In genomic region chr17:74466785-74467158, GRCh38 we compare ENCODE assay signal across 10 cellular contexts. TPM values are rescaled to one million over a fixed set of nuclear protein-coding genes. Genes with fewer than 3 reads are reported as not detected.
DNase-seq lines count a peak whose midpoint lies in the region; FAIRE-seq and TF ChIP-seq lines count a peak whose summit lies in the region.
"Had no signal": no experiment of that assay in that cellular context is flagged by ENCODE, and none has a peak within 500 bp of the region (broad histone marks: within the 10 kb centered on the region; RNA-seq: fewer than 3 reads in every experiment).

No MANE protein-coding gene starts in this region.

- H4K91ac ChIP-seq in H1 (replicated peaks; ENCODE audit: insufficient read length, low read length), result no peak overlapping the region
- H4K91ac ChIP-seq in neuronal stem cell (ENCODE audit: low read depth, low read length, poor library complexity), result no peak overlapping the region

- peak overlapping the region; percentile 28; the same call in 1 of the 2 replicates for H2AFZ ChIP-seq in H1 (ENCODE audit: low read length)
- no peak overlapping the region for H2AFZ ChIP-seq in neuronal stem cell (ENCODE audit: low read length)

- no peaks in the 10 kb centered on the region for H3K9me3 ChIP-seq in CD4-positive, alpha-beta memory T cell (ENCODE audit: control insufficient read depth in 1 of 2, low read length in 2 of 2)
- H3K9me3 ChIP-seq in H1 (ENCODE audit: insufficient read depth in 2 of 2, low read depth in 1 of 2, low read length in 1 of 2) (no peaks in the 10 kb centered on the region), neuronal stem cell (replicated peaks in 1 of 2; ENCODE audit: control insufficient read depth in 2 of 2, insufficient read depth in 1 of 2, low read depth in 1 of 2, low read length in 2 of 2) (peaks cover 0 to 10% of the 10 kb centered on the region in 2 donors)

- H2BK12ac ChIP-seq in H1 (ENCODE audit: low read depth, low read length) (peak overlapping the region; percentile 27; the same call in 1 of the 2 replicates), neuronal stem cell (ENCODE audit: low read length) (no peak overlapping the region)

- H3K36me3 Mint-ChIP-seq in CD4-positive, alpha-beta memory T cell, result peaks cover 12 to 25% of the 10 kb centered on the region in 2 donors

- H3K4me1 Mint-ChIP-seq in CD4-positive, alpha-beta memory T cell, result peaks cover 32 to 40% (median 36%) of the 10 kb centered on the region in 4 donors

- no peak overlapping the region for H3K14ac ChIP-seq in H1 (ENCODE audit: insufficient read length)
- H3K14ac ChIP-seq in neuronal stem cell (ENCODE audit: low read length), result peak overlapping the region; percentile 76

- CTCF ChIA-PET in CD4-positive, alpha-beta memory T cell (lab: Charles Lee; ENCODE audit: partially characterized antibody), result interaction anchor here (6.4 kb wide), 1 partner anchor 10 kb away, joined by 68 read pairs; no protein-coding TSS in a partner anchor
- CTCF ChIA-PET in H1 (lab: Charles Lee; ENCODE audit: partially characterized antibody), result interaction anchor here (0.8 to 4.1 kb wide), 10 partner anchors 9 to 119 kb away, joined by 3 to 19 read pairs (median 6); no protein-coding TSS in a partner anchor

- no peaks in the 10 kb centered on the region for H3K79me2 ChIP-seq in H1 (ENCODE audit: control insufficient read depth in 1 of 2, insufficient read depth in 2 of 2, low read length in 2 of 2)

- peak overlapping the region; percentile 60 for H3K18ac ChIP-seq in H1 (ENCODE audit: extremely low read depth, low read length)
- H3K18ac ChIP-seq in neuronal stem cell (ENCODE audit: low read length), result peak overlapping the region; percentile 36

- no peak overlapping the region for H3K4me3 Mint-ChIP-seq in CD4-positive, alpha-beta memory T cell

- H3K4me3 ChIP-seq in CD4-positive, alpha-beta memory T cell (ENCODE audit: low read length in 2 of 2), result peak overlapping the region; percentile 59 to 61
- H3K4me3 ChIP-seq in HL-60 (replicated peaks; ENCODE audit: insufficient read depth, low read length) (peak overlapping the region; percentile 59), H1 (ENCODE audit: extremely low read depth in 1 of 4, insufficient read depth in 2 of 4, low read depth in 3 of 4, low read length in 4 of 4) (peak overlapping the region; percentile 27 to 68 (median 51); a peak in 7 of 8 replicates), neuronal stem cell (ENCODE audit: low read length in 2 of 2) (no peak overlapping the region)

- H3K79me1 ChIP-seq in H1 (ENCODE audit: low read depth, low read length) (no peaks in the 10 kb centered on the region), neuronal stem cell (ENCODE audit: low read depth, low read length) (no peaks in the 10 kb centered on the region)

- H3K23me2 ChIP-seq in H1 (ENCODE audit: low read depth, low read length), result peaks cover 26% of the 10 kb centered on the region

- TF ChIP-seq CTCF in HL-60 (IDR thresholded peaks at IDR 0.05; ENCODE audit: insufficient read depth, low read length) (no peak), H1 (IDR thresholded peaks at IDR 0.05; ENCODE audit: control extremely low read depth in 1 of 3, insufficient read depth in 1 of 3, low read depth in 1 of 3, low read length in 3 of 3) (no peak)

- peaks cover 82% of the 10 kb centered on the region for H3K4me1 ChIP-seq in CD4-positive, alpha-beta memory T cell (ENCODE audit: insufficient read depth, low read length)
- H3K4me1 ChIP-seq in H1 (replicated peaks in 1 of 4; ENCODE audit: control insufficient read depth in 3 of 4, insufficient read depth in 4 of 4, low read length in 3 of 4), result peaks cover 0 to 9% (median 2%) of the 10 kb centered on the region in 4 experiments; a peak in 2 of 7 replicates
- peaks cover 0 to 10% of the 10 kb centered on the region in 2 donors for H3K4me1 ChIP-seq in neuronal stem cell (ENCODE audit: control insufficient read depth in 2 of 2, insufficient read depth in 1 of 2, low read depth in 1 of 2, low read length in 2 of 2)

- no peak overlapping the region for H4K8ac ChIP-seq in H1 (ENCODE audit: extremely low read depth, insufficient read depth, low read length)
- no peak overlapping the region for H4K8ac ChIP-seq in neuronal stem cell (ENCODE audit: low read depth, low read length)

- H2BK20ac ChIP-seq in H1 (ENCODE audit: low read length), result no peak overlapping the region

- no peak for TF ChIP-seq RAD21 in H1 (IDR thresholded peaks at IDR 0.05 in 1 of 2, conservative IDR thresholded peaks at IDR 0.05 in 1 of 2; ENCODE audit: low read depth in 2 of 2, low read length in 2 of 2)

- H3K23ac ChIP-seq in H1 (ENCODE audit: insufficient read length) (no peak overlapping the region), neuronal stem cell (ENCODE audit: low read depth, low read length, poor library complexity) (no peak overlapping the region)

- H2AK5ac ChIP-seq in H1 (ENCODE audit: low read depth, low read length) (no peak overlapping the region), neuronal stem cell (ENCODE audit: low read depth, low read length) (no peak overlapping the region)

- H3K56ac ChIP-seq in H1 (replicated peaks; ENCODE audit: insufficient read length, low read depth, low read length), result no peak overlapping the region

- no peaks in the 10 kb centered on the region for H3K36me3 ChIP-seq in CD4-positive, alpha-beta memory T cell (ENCODE audit: insufficient read depth, low read length)
- no peaks in the 10 kb centered on the region for H3K36me3 ChIP-seq in H1 (ENCODE audit: control insufficient read depth in 2 of 4, insufficient read depth in 4 of 4, low read length in 3 of 4)
- H3K36me3 ChIP-seq in neuronal stem cell (replicated peaks in 1 of 2; ENCODE audit: control insufficient read depth in 2 of 2, insufficient read depth in 2 of 2, low read length in 2 of 2), result no peaks in the 10 kb centered on the region

- H3K27me3 Mint-ChIP-seq in CD4-positive, alpha-beta memory T cell, result no peaks in the 10 kb centered on the region

- H3K9me3 Mint-ChIP-seq in CD4-positive, alpha-beta memory T cell, result peaks cover 0 to 4% (median 0%) of the 10 kb centered on the region in 8 donors

- 14% methylated on average over 12 of the region's 15 CpGs; no CpG with 5 or more reads in 1 of the 2 experiments for WGBS in H1 (ENCODE audit: extremely low coverage in 1 of 2, insufficient coverage in 1 of 2, insufficient read length in 1 of 2, insufficient replicate concordance in 2 of 2, low coverage in 1 of 2, low lambda C conversion rate in 2 of 2, missing lambda C conversion rate in 1 of 2), 2 experiments
- no CpG with 5 or more reads among the region's 15 CpGs for WGBS in neuronal stem cell (ENCODE audit: extremely low coverage in 2 of 2, insufficient read length in 2 of 2, insufficient replicate concordance in 1 of 2), 2 donors

- H2BK5ac ChIP-seq in H1 (ENCODE audit: low read depth, low read length), result no peak overlapping the region
- no peak overlapping the region for H2BK5ac ChIP-seq in neuronal stem cell (ENCODE audit: low read length)

- peak overlapping the region; percentile 51 for H3K27ac ChIP-seq in CD4-positive, alpha-beta memory T cell (ENCODE audit: low read depth, low read length)
- peak overlapping the region; percentile 70 for H3K27ac ChIP-seq in HL-60 (replicated peaks)
- H3K27ac ChIP-seq in H1 (ENCODE audit: low read depth, low read length), result no peak overlapping the region
- no peak overlapping the region for H3K27ac ChIP-seq in neuronal stem cell (replicated peaks; ENCODE audit: low read length)

- H3K27ac Mint-ChIP-seq in CD4-positive, alpha-beta memory T cell, result peak overlapping the region in 2 of 7 donors; percentile 78 to 90

- no peak overlapping the region for H3K9ac ChIP-seq in H1 (replicated peaks in 1 of 4; ENCODE audit: extremely low read depth in 1 of 4, low read depth in 3 of 4, low read length in 3 of 4)
- no peak overlapping the region for H3K9ac ChIP-seq in neuronal stem cell (ENCODE audit: low read depth, low read length, poor library complexity)

- H3K4ac ChIP-seq in H1 (replicated peaks; ENCODE audit: insufficient read length, low read depth, low read length), result no peak overlapping the region
- no peak overlapping the region for H3K4ac ChIP-seq in neuronal stem cell (ENCODE audit: low read length)

- DNase-seq in CD4-positive, alpha-beta memory T cell, result peak in 4 of 5 donors; percentile 24 to 54 (median 30)
- DNase-seq in HL-60 (ENCODE audit: low read depth in 1 of 2, low spot score in 1 of 2) (no peak), H1 (ENCODE audit: low read depth in 1 of 2, low spot score in 2 of 2) (no peak), neuronal stem cell (ENCODE audit: low spot score) (no peak), kidney tubule cell (ENCODE audit: low spot score) (no peak), NCI-H510A (lab: John Stamatoyannopoulos, UW) (no peak), pons (ENCODE audit: low spot score) (no peak), ureter (ENCODE audit: low spot score) (no peak)
- DNase-seq: activated effector memory CD4-positive, alpha-beta T cell treated with anti-CD3 and anti-CD28 coated beads, Interleukin-2, amount 50 U/mL, for 16 hours; occipital lobe had no signal

- H2BK15ac ChIP-seq in H1 (ENCODE audit: low read length) (no peak overlapping the region), neuronal stem cell (ENCODE audit: low read length) (peak overlapping the region; percentile 32)

- no peak overlapping the region for H4K5ac ChIP-seq in H1 (ENCODE audit: insufficient read length, low read depth, low read length)

- no peak for TF ChIP-seq EP300 in H1 (IDR thresholded peaks at IDR 0.05; ENCODE audit: borderline replicate concordance in 1 of 2, low read depth in 2 of 2, low read length in 2 of 2)

- H4K20me1 ChIP-seq in H1 (replicated peaks in 1 of 2; ENCODE audit: control insufficient read depth in 1 of 2, insufficient read depth in 2 of 2, low read length in 2 of 2), result peaks cover 0 to 8% of the 10 kb centered on the region in 2 experiments

- H2BK120ac ChIP-seq in H1 (replicated peaks; ENCODE audit: low read depth, low read length) (no peak overlapping the region), neuronal stem cell (ENCODE audit: low read depth, low read length) (no peak overlapping the region)

- FAIRE-seq in H1 (lab: Jason Lieb, UNC), result no peak

- POLR2A ChIA-PET in CD4-positive, alpha-beta memory T cell (lab: Charles Lee; ENCODE audit: partially characterized antibody), result interaction anchor here (0.7 to 3.2 kb wide), 6 partner anchors 9 to 276 kb away, joined by 3 to 33 read pairs (median 4); no protein-coding TSS in a partner anchor
- POLR2A ChIA-PET in H1 (lab: Charles Lee; ENCODE audit: partially characterized antibody), result no interaction called here

- intact Hi-C loops in CD4-positive, alpha-beta memory T cell (cut with micrococcal nuclease), result no loop called here

- H3K4me2 ChIP-seq in H1 (ENCODE audit: insufficient read depth in 1 of 2, low read depth in 2 of 2, low read length in 2 of 2), result peak overlapping the region; percentile 79 to 94
- peak overlapping the region; percentile 26 for H3K4me2 ChIP-seq in neuronal stem cell (ENCODE audit: insufficient read depth, low read length, poor library complexity, severe bottlenecking)

- no peak for TF ChIP-seq POLR2A in H1 (IDR thresholded peaks at IDR 0.05; ENCODE audit: control extremely low read depth in 1 of 2, low read depth in 2 of 2, low read length in 2 of 2)

- H3K27me3 ChIP-seq in CD4-positive, alpha-beta memory T cell (ENCODE audit: insufficient read depth, low read length), result no peaks in the 10 kb centered on the region
- no peaks in the 10 kb centered on the region for H3K27me3 ChIP-seq in HL-60 (ENCODE audit: insufficient read depth, poor library complexity, severe bottlenecking)
- peaks cover 3 to 25% (median 22%) of the 10 kb centered on the region in 4 experiments for H3K27me3 ChIP-seq in H1 (replicated peaks in 1 of 4; ENCODE audit: control insufficient read depth in 3 of 4, extremely low read depth in 1 of 4, insufficient read depth in 3 of 4, low read length in 3 of 4)
- H3K27me3 ChIP-seq in neuronal stem cell (ENCODE audit: control insufficient read depth in 3 of 3, insufficient read depth in 3 of 3, low read depth in 1 of 3, low read length in 3 of 3), result peaks cover 3 to 27% (median 10%) of the 10 kb centered on the region in 3 experiments

RNA-seq across cellular contexts. Expression of gene CD300A, which starts 0.3 kb away (rescaled TPM):
- 10 to 100 TPM; 27.6 to 28.8 TPM for total RNA-seq in CD4-positive, alpha-beta memory T cell
- 10 to 100 TPM; 38.7 to 51.4 TPM for polyA plus RNA-seq in CD4-positive, alpha-beta memory T cell
- 0.46 and 0.52 TPM in 2 replicates for total RNA-seq in H1 (2021; fragmentation: NEBNext Ultra II Directional; extraction: Animal tissue kit (Norgen Biotek cat#: 25700))
- polyA plus RNA-seq in H1 (2011; rRNA removed), result 1.3 and 1.6 TPM in 2 replicates
- 1.5 TPM for polyA plus RNA-seq in H1 (2011; cell fraction: cytosol; rRNA removed)
- polyA plus RNA-seq in H1 (2011; cell fraction: nucleus; rRNA removed), result 2.0 TPM
- 0.75 to 2.2 TPM (median 1.1 TPM) in 4 replicates for polyA plus RNA-seq in H1 (2012, experiment 1 of 2)
- polyA plus RNA-seq in H1 (2012, experiment 2 of 2), result 0.81 TPM
- polyA plus RNA-seq in H1 (2013, experiment 1 of 2), result 1.2 TPM
- polyA plus RNA-seq in H1 (2013, experiment 2 of 2), result 1.2 TPM
- 1.2 and 1.8 TPM in 2 replicates for polyA minus RNA-seq in H1 (2011; rRNA and poly(A)+ RNA removed)
- polyA minus RNA-seq in H1 (2011; cell fraction: cytosol; rRNA and poly(A)+ RNA removed), result not detected
- 0.30 TPM for polyA minus RNA-seq in H1 (2011; cell fraction: nucleus; rRNA and poly(A)+ RNA removed)
- 0.10 TPM for polyA plus RNA-seq in neuronal stem cell (2013, experiment 1 of 2)
- polyA plus RNA-seq in neuronal stem cell (2013, experiment 2 of 2), result 0.04 TPM
- total RNA-seq in ureter, result 4.3 TPM

RNA-seq across cellular contexts. Expression of gene GPRC5C, which starts 34.9 kb away (rescaled TPM):
- total RNA-seq in CD4-positive, alpha-beta memory T cell, result not detected
- not detected for polyA plus RNA-seq in CD4-positive, alpha-beta memory T cell
- total RNA-seq in H1 (2021; fragmentation: NEBNext Ultra II Directional; extraction: Animal tissue kit (Norgen Biotek cat#: 25700)), result 17.1 and 18.3 TPM in 2 replicates
- 55.8 and 58.7 TPM in 2 replicates for polyA plus RNA-seq in H1 (2011; rRNA removed)
- 47.4 TPM for polyA plus RNA-seq in H1 (2011; cell fraction: cytosol; rRNA removed)
- polyA plus RNA-seq in H1 (2011; cell fraction: nucleus; rRNA removed), result 60.7 TPM
- polyA plus RNA-seq in H1 (2012, experiment 1 of 2), result 8.3 to 26.4 TPM (median 23.9 TPM) in 4 replicates
- 21.0 TPM for polyA plus RNA-seq in H1 (2012, experiment 2 of 2)
- 21.4 TPM for polyA plus RNA-seq in H1 (2013, experiment 1 of 2)
- polyA plus RNA-seq in H1 (2013, experiment 2 of 2), result 20.6 TPM
- 23.1 and 27.5 TPM in 2 replicates for polyA minus RNA-seq in H1 (2011; rRNA and poly(A)+ RNA removed)
- 29.0 TPM for polyA minus RNA-seq in H1 (2011; cell fraction: cytosol; rRNA and poly(A)+ RNA removed)
- polyA minus RNA-seq in H1 (2011; cell fraction: nucleus; rRNA and poly(A)+ RNA removed), result 19.2 TPM
- polyA plus RNA-seq in neuronal stem cell (2013, experiment 1 of 2), result 39.2 TPM
- 37.9 TPM for polyA plus RNA-seq in neuronal stem cell (2013, experiment 2 of 2)
- total RNA-seq in ureter, result 153 TPM

Comparison
In these comparisons a context has a peak if more than half of its experiments do, and no peak if none do; other contexts are left out.
1. DNase-seq: peak in CD4-positive, alpha-beta memory T cell (4 of 5); none in HL-60 (0 of 2), H1 (0 of 2), neuronal stem cell (single experiment), kidney tubule cell (single experiment), NCI-H510A (single experiment), pons (single experiment) and ureter (single experiment).
2. H3K27ac ChIP-seq: peak in CD4-positive, alpha-beta memory T cell (single experiment) and HL-60 (single experiment); none in H1 (single experiment) and neuronal stem cell (single experiment).
3. H3K4me3 ChIP-seq: peak in CD4-positive, alpha-beta memory T cell (2 of 2), HL-60 (single experiment) and H1 (4 of 4); none in neuronal stem cell (0 of 2).
4. RNA of gene GPRC5C, which starts 34.9 kb away (total RNA-seq): 153 TPM in ureter (single experiment) and 17.1 to 18.3 TPM in H1; not detected in CD4-positive, alpha-beta memory T cell; every median in the first group is over 10 times any median in the second.